In genomic region chr3:194758716-194759115, GRCh38 we compare ENCODE assay signal across 27 cellular contexts.
"Had no signal": no experiment of that assay in that cellular context is flagged by ENCODE, and none has a peak within 500 bp of the region (broad histone marks: within the 10 kb centered on the region; RNA-seq: fewer than 3 reads in every experiment).

No MANE protein-coding gene starts in this region.

- ATAC-seq: activated CD8-positive, alpha-beta T cell treated with anti-CD3 and anti-CD28 coated beads for 36 hours; activated naive CD4-positive, alpha-beta T cell treated with anti-CD3 and anti-CD28 coated beads, Interleukin-2, amount 50 U/mL, for 72 hours; activated naive CD8-positive, alpha-beta T cell treated with anti-CD3 and anti-CD28 coated beads, Interleukin-2, amount 50 U/mL, for 24 hours; K562; Panc1 had no signal

- H3K4me3 ChIP-seq: K562, MG63, SJCRH30, SK-N-MC had no signal

- H3K27me3 ChIP-seq: MG63, SJCRH30 had no signal

- FAIRE-seq: K562, TTC549 had no signal

- DNase-seq: activated CD4-positive, alpha-beta T cell treated with anti-CD3 and anti-CD28 coated beads, Interleukin-2, amount 10 ng/mL, durations not matched to agents 24 days and 14 days; activated CD4-positive, alpha-beta T cell treated with anti-CD3 and anti-CD28 coated beads, Interleukin-2, amount 50 U/mL, for 4 hours; activated CD8-positive, alpha-beta T cell treated with anti-CD3 and anti-CD28 coated beads for 36 hours; activated gamma-delta T cell treated with Interleukin-2 at 50 U/mL for 16 hours; activated naive CD4-positive, alpha-beta T cell treated with anti-CD3 and anti-CD28 coated beads for 36 hours; activated naive CD8-positive, alpha-beta T cell treated with anti-CD3 and anti-CD28 coated beads, Interleukin-2, amount 50 U/mL, for 24 hours; activated T-cell treated with anti-CD3 and anti-CD28 coated beads, Interleukin-2, amount 50 U/mL, for 24 hours; anterior cingulate cortex; Karpas-422; MG63; NCI-H1048; NCI-H1105 treated with DMSO at 0.1 percent for 48 hours; NCI-H1436; NCI-H187; NCI-H2029 treated with DMSO at 0.1 percent for 48 hours; NCI-H2107; NCI-H2171; NCI-H510A; NCI-H526; NCI-H774; SHP77; SJCRH30 had no signal

- H3K4me1 ChIP-seq: SJCRH30 had no signal

- H3K27ac ChIP-seq: SJCRH30, SK-N-MC had no signal

- H3K36me3 ChIP-seq: MG63, SJCRH30 had no signal

- H3K9me3 ChIP-seq: MG63, SJCRH30 had no signal
